ENCODE assay signal across 11 cellular contexts in genomic region chr1:153669606-153670005, GRCh38. TPM values are rescaled to one million over a fixed set of nuclear protein-coding genes. Genes with fewer than 3 reads are reported as not detected.
DNase-seq lines count a peak whose midpoint lies in the region; TF ChIP-seq lines count a peak whose summit lies in the region.
"Had no signal": no experiment of that assay in that cellular context is flagged by ENCODE, and none has a peak within 500 bp of the region (broad histone marks: within the 10 kb centered on the region; RNA-seq: fewer than 3 reads in every experiment).

No MANE protein-coding gene starts in this region.

- H2AFZ ChIP-seq in KMS-11 (ENCODE audit: low read depth) (no peak overlapping the region), neural progenitor cell (replicated peaks) (no peak overlapping the region)

- no peak overlapping the region for H3K4me3 Mint-ChIP-seq in neural progenitor cell

- DNase-seq in AG10803 (ENCODE audit: low read depth) (no peak), neural progenitor cell (ENCODE audit: low spot score) (no peak), SK-N-DZ (ENCODE audit: low spot score) (no peak), AG08395 (ENCODE audit: low spot score) (no peak), lower leg skin (ENCODE audit: low spot score in 2 of 2) (no peak), substantia nigra (lab: John Stamatoyannopoulos, UW) (no peak)
- DNase-seq: activated CD4-positive, alpha-beta T cell treated with anti-CD3 and anti-CD28 coated beads for 48 hours; central memory CD4-positive, alpha-beta T cell; NCI-H2227 treated with DMSO at 0.1 percent for 48 hours had no signal

- no peaks in the 10 kb centered on the region for H3K9me3 ChIP-seq in endocrine pancreas (ENCODE audit: control insufficient read depth, low read length)
- H3K9me3 ChIP-seq in neural progenitor cell (ENCODE audit: low read depth) = no peaks in the 10 kb centered on the region

- peak overlapping the region; percentile 94 for H3K27ac Mint-ChIP-seq in neural progenitor cell

- H3K79me2 ChIP-seq in KMS-11 (ENCODE audit: insufficient read depth, low read depth) = peaks cover 55% of the 10 kb centered on the region
- H3K79me2 ChIP-seq in neural progenitor cell (ENCODE audit: low read depth) = peaks cover 46% of the 10 kb centered on the region

- H3K4me1 ChIP-seq in KMS-11 (ENCODE audit: low read depth, poor library complexity, severe bottlenecking) (peaks cover 53% of the 10 kb centered on the region), endocrine pancreas (ENCODE audit: control insufficient read depth, insufficient read depth, low read length) (no peaks in the 10 kb centered on the region), neural progenitor cell (peaks cover 11% of the 10 kb centered on the region)

- H4K20me1 ChIP-seq in KMS-11 (ENCODE audit: insufficient read depth) = no peaks in the 10 kb centered on the region
- peaks cover 19% of the 10 kb centered on the region for H4K20me1 ChIP-seq in neural progenitor cell (ENCODE audit: low read depth)

- no peaks in the 10 kb centered on the region for H3K27me3 Mint-ChIP-seq in neural progenitor cell (ENCODE audit: insufficient read depth, low read depth)

- TF ChIP-seq POLR2A in lower leg skin (IDR thresholded peaks at IDR 0.05) = no peak

- 81 to 89% methylated on average over 6 of the region's 6 CpGs for WGBS in lower leg skin, 2 donors

- TF ChIP-seq CTCF in AG10803 (conservative IDR thresholded peaks at IDR 0.05; ENCODE audit: low read length) (no peak), KMS-11 (conservative IDR thresholded peaks at IDR 0.05; ENCODE audit: low read depth, low read length) (no peak), neural progenitor cell (IDR thresholded peaks at IDR 0.05) (no peak), lower leg skin (IDR thresholded peaks at IDR 0.05) (no peak)

- H3K36me3 Mint-ChIP-seq in neural progenitor cell = peaks cover 37% of the 10 kb centered on the region

- H3K4me2 ChIP-seq in KMS-11 = peak overlapping the region; percentile 79
- H3K4me2 ChIP-seq in neural progenitor cell = peak overlapping the region; percentile 91

- H3K9ac ChIP-seq in KMS-11 = peak overlapping the region; percentile 81; the same call in 1 of the 2 replicates
- H3K9ac ChIP-seq in endocrine pancreas (ENCODE audit: control insufficient read depth, insufficient read depth, low read length) = peak overlapping the region; percentile 96
- H3K9ac ChIP-seq in neural progenitor cell = peak overlapping the region; percentile 94

- H3K9me3 Mint-ChIP-seq in neural progenitor cell = no peaks in the 10 kb centered on the region

- H3K36me3 ChIP-seq in KMS-11 (ENCODE audit: insufficient read depth) (peaks cover 50% of the 10 kb centered on the region), endocrine pancreas (ENCODE audit: control insufficient read depth, insufficient read depth, low read length) (peaks cover 6% of the 10 kb centered on the region), neural progenitor cell (peaks cover 33% of the 10 kb centered on the region)

- intact Hi-C loops in lower leg skin (cut with DNase I; ENCODE audit: low total_unique reads) = loop anchor here (10.0 kb wide), 1 partner anchor 95 kb away; no protein-coding TSS in a partner anchor

- peaks cover 19% of the 10 kb centered on the region for H3K4me1 Mint-ChIP-seq in neural progenitor cell

- H3K27ac ChIP-seq in KMS-11 (no peak overlapping the region; the same call in 1 of the 2 replicates), neural progenitor cell (no peak overlapping the region), substantia nigra (ENCODE audit: low read depth, low read length, poor library complexity, severe bottlenecking) (no peak overlapping the region)

- H3K27me3 ChIP-seq in KMS-11 (ENCODE audit: insufficient read depth, low read depth) (no peaks in the 10 kb centered on the region), endocrine pancreas (ENCODE audit: control insufficient read depth, insufficient read depth, low read length) (no peaks in the 10 kb centered on the region), neural progenitor cell (no peaks in the 10 kb centered on the region)

- H3K4me3 ChIP-seq in AG10803 (ENCODE audit: low read length) = peak overlapping the region; percentile 89
- peak overlapping the region; percentile 99 for H3K4me3 ChIP-seq in KMS-11 (IDR thresholded peaks at IDR 0.05; ENCODE audit: insufficient read depth, low read depth, low read length)
- H3K4me3 ChIP-seq in endocrine pancreas (ENCODE audit: control insufficient read depth, insufficient read depth, low read length) = peak overlapping the region; percentile 86
- peak overlapping the region; percentile 82 for H3K4me3 ChIP-seq in neural progenitor cell
- no peak overlapping the region for H3K4me3 ChIP-seq in lower leg skin (ENCODE audit: low read depth, poor library complexity, severe bottlenecking)

- H3F3A ChIP-seq in neural progenitor cell (ENCODE audit: low read depth) = peaks cover 55% of the 10 kb centered on the region

RNA-seq across cellular contexts. Expression of gene ILF2, which starts 1.2 kb away (rescaled TPM):
- total RNA-seq in neural progenitor cell (ENCODE audit: low replicate concordance) (474 and 475 TPM in 2 replicates), lower leg skin (100 to 1,000 TPM in 2 of 4 donors, 10 to 100 TPM in 2; 80.4 to 118 (median 105) TPM)
- 822 and 879 TPM in 2 replicates for polyA plus RNA-seq in SK-N-DZ (2014; cell fraction: cytosol; rRNA removed)
- polyA plus RNA-seq in SK-N-DZ (2014; cell fraction: nucleus; rRNA removed) = 458 and 519 TPM in 2 replicates

RNA-seq across cellular contexts. Expression of gene NPR1, which starts 8.9 kb away (rescaled TPM):
- 0.19 and 0.84 TPM in 2 replicates for total RNA-seq in neural progenitor cell (ENCODE audit: low replicate concordance)
- polyA plus RNA-seq in SK-N-DZ (2014; cell fraction: cytosol; rRNA removed) = 6.4 and 7.1 TPM in 2 replicates
- polyA plus RNA-seq in SK-N-DZ (2014; cell fraction: nucleus; rRNA removed) = 10.2 and 16.0 TPM in 2 replicates
- 10 to 100 TPM in 2 of 4 donors, 1 to 10 TPM in 2; 4.3 to 16.5 (median 7.7) TPM for total RNA-seq in lower leg skin

RNA-seq across cellular contexts. Expression of gene SNAPIN, which starts 11.1 kb away (rescaled TPM):
- total RNA-seq in neural progenitor cell (ENCODE audit: low replicate concordance) (50.1 and 52.4 TPM in 2 replicates), lower leg skin (10 to 100 TPM; 34.8 to 60.4 (median 46.9) TPM)
- polyA plus RNA-seq in SK-N-DZ (2014; cell fraction: cytosol; rRNA removed) = 106 and 115 TPM in 2 replicates
- polyA plus RNA-seq in SK-N-DZ (2014; cell fraction: nucleus; rRNA removed) = 56.4 and 58.5 TPM in 2 replicates

RNA-seq across cellular contexts. Expression of gene CHTOP, which starts 35.7 kb away (rescaled TPM):
- 96.1 and 104 TPM in 2 replicates for total RNA-seq in neural progenitor cell (ENCODE audit: low replicate concordance)
- 69.5 and 89.8 TPM in 2 replicates for polyA plus RNA-seq in SK-N-DZ (2014; cell fraction: cytosol; rRNA removed)
- polyA plus RNA-seq in SK-N-DZ (2014; cell fraction: nucleus; rRNA removed) = 112 and 138 TPM in 2 replicates
- total RNA-seq in lower leg skin = 10 to 100 TPM; 56.1 to 86.9 (median 65.5) TPM

RNA-seq across cellular contexts. Expression of gene S100A1, which starts 41.4 kb away (rescaled TPM):
- 0.74 TPM in 1 of 2 replicates, not detected in the other for total RNA-seq in neural progenitor cell (ENCODE audit: low replicate concordance)
- 0.63 and 2.2 TPM in 2 replicates for polyA plus RNA-seq in SK-N-DZ (2014; cell fraction: cytosol; rRNA removed)
- 0.28 and 0.47 TPM in 2 replicates for polyA plus RNA-seq in SK-N-DZ (2014; cell fraction: nucleus; rRNA removed)
- total RNA-seq in lower leg skin = 10 to 100 TPM in 3 of 4 donors, 1 to 10 TPM in 1; 8.7 to 33.5 (median 23.8) TPM
